ENCODE assay signal across 8 cellular contexts in genomic region chr17:43359469-43360105, GRCh38. TPM values are rescaled to one million over a fixed set of nuclear protein-coding genes. Genes with fewer than 3 reads are reported as not detected.
A peak's percentile ranks its signal among the peaks of the same experiment; 100 is the strongest.
DNase-seq lines count a peak whose midpoint lies in the region; ATAC-seq, FAIRE-seq and TF ChIP-seq lines count a peak whose summit lies in the region.

No MANE protein-coding gene starts in this region.

- POLR2A ChIA-PET in CD4-positive, alpha-beta T cell (lab: Charles Lee) = interaction anchor here (1.1 to 4.7 kb wide), 10 partner anchors 10 to 1342 kb away, joined by 4 to 175 read pairs (median 38); partner anchors contain the start of genes ARL4D, DNAJC7, NBR1 and RPL27

- H3K4me3 ChIP-seq in NT2/D1 (ENCODE audit: insufficient read length, low read depth) (peak overlapping the region; percentile 57), duodenal mucosa (ENCODE audit: low read depth in 1 of 2, low read length in 2 of 2) (peak overlapping the region; percentile 71 to 79), ovary (peak overlapping the region; percentile 56)

- H3K27me3 ChIP-seq in CD4-positive, alpha-beta T cell (ENCODE audit: control insufficient read depth, insufficient read depth, low read length) = no peaks in the 10 kb centered on the region
- H3K27me3 ChIP-seq in NT2/D1 (ENCODE audit: insufficient read depth, insufficient read length) (no peaks in the 10 kb centered on the region), duodenal mucosa (ENCODE audit: control insufficient read depth in 1 of 2, insufficient read depth in 2 of 2, low read length in 2 of 2) (no peaks in the 10 kb centered on the region), ovary (no peaks in the 10 kb centered on the region)

- intact Hi-C loops in CD4-positive, alpha-beta T cell (cut with DNase I, micrococcal nuclease) = loop anchor here (1.0 to 10.0 kb wide), 3 partner anchors 29 to 535 kb away; partner anchors contain the start of genes ARL4D (in 1 of the 2) and BECN1 (in 1 of the 2)
- intact Hi-C loops in ovary (cut with DNase I) = no loop called here

- no peak for TF ChIP-seq EP300 in ovary (IDR thresholded peaks at IDR 0.05)

- no peaks in the 10 kb centered on the region for H3K9me3 Mint-ChIP-seq in CD4-positive, alpha-beta T cell

- DNase-seq in CD4-positive, alpha-beta T cell = no peak
- DNase-seq in NT2/D1 (ENCODE audit: low read depth, low spot score) (no peak), ovary (peak in 2 of 5 donors; percentile 28 to 47), GM19239 (ENCODE audit: insufficient read length, low spot score) (no peak), NCI-H1417 (lab: John Stamatoyannopoulos, UW) (no peak)

- WGBS in ovary, 3 donors = 75 to 79% (median 76%) methylated on average over 17 of the region's 17 CpGs

- peaks cover 10% of the 10 kb centered on the region for H3K4me1 Mint-ChIP-seq in CD4-positive, alpha-beta T cell (ENCODE audit: low read depth)

- no peak for FAIRE-seq in GM19239 (lab: Jason Lieb, UNC)

- H3K4me3 Mint-ChIP-seq in CD4-positive, alpha-beta T cell = peak overlapping the region; percentile 93

- peak overlapping the region; percentile 97 for H3K27ac Mint-ChIP-seq in CD4-positive, alpha-beta T cell

- H3K36me3 Mint-ChIP-seq in CD4-positive, alpha-beta T cell (ENCODE audit: low read depth) = peaks cover 13% of the 10 kb centered on the region

- ATAC-seq in CD4-positive, alpha-beta T cell (ENCODE audit: poor library complexity) = no peak
- ATAC-seq in HG03342 (IDR thresholded peaks at IDR 0.05; ENCODE audit: unreplicated experiment) (no peak), HG02571 (IDR thresholded peaks at IDR 0.05; ENCODE audit: unreplicated experiment) (no peak)

- no peaks in the 10 kb centered on the region for H3K9me3 ChIP-seq in CD4-positive, alpha-beta T cell (ENCODE audit: control insufficient read depth, low read length)
- 0 out of 2 replicates have a peak, but pooled peaks cover under 1% of the 10 kb centered on the region for H3K9me3 ChIP-seq in NT2/D1 (ENCODE audit: insufficient read depth, low read length)
- H3K9me3 ChIP-seq in duodenal mucosa (ENCODE audit: control insufficient read depth in 1 of 2, low read length in 2 of 2) = no peaks in the 10 kb centered on the region
- H3K9me3 ChIP-seq in ovary = no peaks in the 10 kb centered on the region

- TF ChIP-seq CTCF in CD4-positive, alpha-beta T cell (IDR thresholded peaks at IDR 0.05) = no peak
- TF ChIP-seq CTCF in ovary (IDR thresholded peaks at IDR 0.05) = no peak

- CTCF ChIA-PET in CD4-positive, alpha-beta T cell (lab: Charles Lee) = interaction anchor here (0.8 to 3.6 kb wide), 2 partner anchors 20 to 124 kb away, joined by 3 to 20 read pairs; partner anchors contain the start of gene DHX8

- TF ChIP-seq POLR2A in ovary (IDR thresholded peaks at IDR 0.05) = no peak

- H3K36me3 ChIP-seq in NT2/D1 (ENCODE audit: insufficient read depth, insufficient read length, low read length) (peaks cover 18% of the 10 kb centered on the region), duodenal mucosa (ENCODE audit: control insufficient read depth in 1 of 2, insufficient read depth in 2 of 2, low read length in 2 of 2) (no peaks in the 10 kb centered on the region), ovary (no peaks in the 10 kb centered on the region)

- H3K4me1 ChIP-seq in NT2/D1 (ENCODE audit: insufficient read depth, insufficient read length) (no peaks in the 10 kb centered on the region), duodenal mucosa (ENCODE audit: control insufficient read depth in 1 of 2, insufficient read depth in 2 of 2, low read length in 2 of 2) (peaks cover 0 to 8% of the 10 kb centered on the region in 2 donors), ovary (ENCODE audit: insufficient read depth) (peaks cover 5% of the 10 kb centered on the region)

- H3K27me3 Mint-ChIP-seq in CD4-positive, alpha-beta T cell = peaks cover 5% of the 10 kb centered on the region

- peak overlapping the region; percentile 94 for H3K27ac ChIP-seq in CD4-positive, alpha-beta T cell (ENCODE audit: low read depth, low read length)
- peak overlapping the region; percentile 96 for H3K27ac ChIP-seq in duodenal mucosa (ENCODE audit: low read depth, low read length)
- peak overlapping the region; percentile 67 to 95 for H3K27ac ChIP-seq in ovary

- H3K9ac ChIP-seq in NT2/D1 (ENCODE audit: insufficient read length, low read depth) (peak overlapping the region; percentile 79), duodenal mucosa (ENCODE audit: low read depth in 1 of 2, low read length in 2 of 2) (peak overlapping the region; percentile 64 to 87)

RNA-seq across cellular contexts. Expression of gene ARL4D, which starts 39.2 kb away (rescaled TPM):
- total RNA-seq in CD4-positive, alpha-beta T cell = 1 to 10 TPM; 2.4 to 2.9 TPM
- total RNA-seq in ovary = 10 to 100 TPM in 6 of 7 donors, 1 to 10 TPM in 1; 6.2 to 34.1 (median 18.9) TPM
- 10 to 100 TPM; 17.5 to 19.0 TPM for polyA plus RNA-seq in ovary

Comparison
In these comparisons a context has a peak if more than half of its experiments do, and no peak if none do; other contexts are left out.
1. intact Hi-C loops: an anchor here in CD4-positive, alpha-beta T cell (1.0 to 10.0 kb wide); none called in ovary.